14 cellular contexts compared by ENCODE assay signal in genomic region chr1:112841825-112842224, GRCh38.
DNase-seq lines count a peak whose midpoint lies in the region; ATAC-seq and TF ChIP-seq lines count a peak whose summit lies in the region.
"Had no signal": no experiment of that assay in that cellular context is flagged by ENCODE, and none has a peak within 500 bp of the region (broad histone marks: within the 10 kb centered on the region; RNA-seq: fewer than 3 reads in every experiment).

No MANE protein-coding gene starts in this region.

- no peak overlapping the region for H2AK5ac ChIP-seq in trophoblast cell (ENCODE audit: low read length)

- H3K27me3 Mint-ChIP-seq in central memory CD8-positive, alpha-beta T cell = peaks cover 14% of the 10 kb centered on the region

- H4K91ac ChIP-seq in trophoblast cell (ENCODE audit: low read depth, low read length) = no peak overlapping the region

- H3K4me1 ChIP-seq in DOHH2 (ENCODE audit: control insufficient read depth, low read length) = peaks cover 28% of the 10 kb centered on the region
- H3K4me1 ChIP-seq in trophoblast cell (ENCODE audit: control insufficient read depth in 1 of 2, insufficient read depth in 2 of 2, low read length in 2 of 2) = peaks cover 15 to 18% of the 10 kb centered on the region in 2 experiments
- H3K4me1 ChIP-seq in transverse colon = peaks cover 0 to 6% (median 2%) of the 10 kb centered on the region in 4 donors
- H3K4me1 ChIP-seq: breast epithelium, psoas muscle had no signal

- H4K8ac ChIP-seq in trophoblast cell (ENCODE audit: low read depth, low read length) = no peak overlapping the region

- H3K9me3 Mint-ChIP-seq in central memory CD8-positive, alpha-beta T cell = no peaks in the 10 kb centered on the region

- H3K18ac ChIP-seq in trophoblast cell (ENCODE audit: low read length) = peak overlapping the region; percentile 50

- H3K4me3 ChIP-seq in DOHH2 (ENCODE audit: low read length) = no peak overlapping the region
- H3K4me3 ChIP-seq in NB4 (ENCODE audit: low read depth, low read length) = no peak overlapping the region
- no peak overlapping the region for H3K4me3 ChIP-seq in trophoblast cell (ENCODE audit: low read depth, low read length)
- no peak overlapping the region for H3K4me3 ChIP-seq in transverse colon
- H3K4me3 ChIP-seq in WERI-Rb-1 (ENCODE audit: low read depth, low read length) = no peak overlapping the region
- H3K4me3 ChIP-seq: breast epithelium, psoas muscle had no signal

- H2BK12ac ChIP-seq in trophoblast cell (ENCODE audit: low read length) = no peak overlapping the region

- intact Hi-C loops in transverse colon (cut with DNase I; ENCODE audit: low total_unique reads) = no loop called here

- TF ChIP-seq POLR2A in NB4 (IDR thresholded peaks at IDR 0.05; ENCODE audit: extremely low read depth, insufficient read length) = no peak
- no peak for TF ChIP-seq POLR2A in transverse colon (IDR thresholded peaks at IDR 0.05)

- no peak overlapping the region for H3K4ac ChIP-seq in trophoblast cell (ENCODE audit: low read depth, low read length)

- in situ Hi-C loops in transverse colon (cut with MboI; ENCODE audit: low pct_ligation_motif_present in 1 of 4, low pct_unique_long_range_greater_than_20kb in 1 of 4, low sequenced_read_pairs in 3 of 4) = no loop called here

- peak; percentile 6 for ATAC-seq in central memory CD8-positive, alpha-beta T cell (replicated peaks; ENCODE audit: extremely low read depth, poor library complexity, severe bottlenecking)
- ATAC-seq: foreskin keratinocyte, psoas muscle had no signal

- H3K27ac Mint-ChIP-seq in central memory CD8-positive, alpha-beta T cell (ENCODE audit: low read depth) = no peak overlapping the region

- H3K4me2 ChIP-seq in DOHH2 (ENCODE audit: low read length) (peak overlapping the region; percentile 31), trophoblast cell (ENCODE audit: low read length) (no peak overlapping the region)

- H3K9me3 ChIP-seq in DOHH2 (ENCODE audit: control insufficient read depth, insufficient read depth, low read length) (no peaks in the 10 kb centered on the region), trophoblast cell (ENCODE audit: insufficient read depth, low read depth, low read length) (no peaks in the 10 kb centered on the region), transverse colon (no peaks in the 10 kb centered on the region), WERI-Rb-1 (ENCODE audit: severe bottlenecking) (no peaks in the 10 kb centered on the region)
- H3K9me3 ChIP-seq: breast epithelium, psoas muscle had no signal

- H3K27me3 ChIP-seq in DOHH2 (ENCODE audit: control insufficient read depth, low read length) = 0 out of 2 replicates have a peak, but pooled peaks cover 9% of the 10 kb centered on the region
- no peaks in the 10 kb centered on the region for H3K27me3 ChIP-seq in trophoblast cell (ENCODE audit: insufficient read depth, low read length)
- H3K27me3 ChIP-seq in transverse colon = no peaks in the 10 kb centered on the region
- H3K27me3 ChIP-seq in WERI-Rb-1 (ENCODE audit: insufficient read depth, low read depth, severe bottlenecking) = no peaks in the 10 kb centered on the region
- H3K27me3 ChIP-seq: breast epithelium, foreskin keratinocyte had no signal

- TF ChIP-seq EP300 in transverse colon (IDR thresholded peaks at IDR 0.05; ENCODE audit: low read depth) = no peak

- no peak overlapping the region for H2AFZ ChIP-seq in trophoblast cell (ENCODE audit: insufficient read depth, low read length, poor library complexity)

- DNase-seq in NB4 (ENCODE audit: low read depth) (peak; percentile 59), trophoblast cell (no peak), transverse colon (no peak), NCI-H524 (lab: John Stamatoyannopoulos, UW) (no peak), WERI-Rb-1 (no peak)
- no peak for DNase-seq in central memory CD8-positive, alpha-beta T cell (ENCODE audit: low spot score in 2 of 2)
- DNase-seq: activated effector memory CD4-positive, alpha-beta T cell treated with anti-CD3 and anti-CD28 coated beads, Interleukin-2, amount 50 U/mL, for 16 hours; foreskin keratinocyte; psoas muscle; stimulated activated CD8-positive, alpha-beta memory T cell treated with anti-CD3 and anti-CD28 coated beads, Interleukin-4, amount 100 ng/mL, for 48 hours; SW 1271 had no signal

- no CpG with 5 or more reads among the region's 10 CpGs for WGBS in trophoblast cell (ENCODE audit: extremely low coverage, insufficient coverage, insufficient read length)
- WGBS in transverse colon (ENCODE audit: low coverage in 1 of 2), 2 donors = 78 to 100% methylated on average over 1 to 10 of the region's 10 CpGs

- H3K79me1 ChIP-seq in trophoblast cell (ENCODE audit: low read length) = peaks cover 12% of the 10 kb centered on the region

- peaks cover 21% of the 10 kb centered on the region for H3K4me1 Mint-ChIP-seq in central memory CD8-positive, alpha-beta T cell

- no peak overlapping the region for H2BK5ac ChIP-seq in trophoblast cell (ENCODE audit: low read depth, low read length, poor library complexity)

- no peak for TF ChIP-seq CTCF in DOHH2 (IDR thresholded peaks at IDR 0.05; ENCODE audit: low read depth, low read length, poor library complexity, severe bottlenecking)
- no peak for TF ChIP-seq CTCF in NB4 (IDR thresholded peaks at IDR 0.05; ENCODE audit: low read depth, low read length)
- no peak for TF ChIP-seq CTCF in transverse colon (IDR thresholded peaks at IDR 0.05)
- TF ChIP-seq CTCF in WERI-Rb-1 (IDR thresholded peaks at IDR 0.05; ENCODE audit: low read depth, low read length) = no peak

- no peak overlapping the region for H2BK120ac ChIP-seq in trophoblast cell (ENCODE audit: insufficient read depth, low read length, poor library complexity)

- no peaks in the 10 kb centered on the region for H3F3A ChIP-seq in DOHH2 (ENCODE audit: control insufficient read depth, insufficient read depth)

- H3K27ac ChIP-seq in DOHH2 (ENCODE audit: low read depth, low read length) (no peak overlapping the region), trophoblast cell (ENCODE audit: low read depth, low read length) (no peak overlapping the region), transverse colon (no peak overlapping the region), WERI-Rb-1 (no peak overlapping the region)
- H3K27ac ChIP-seq: breast epithelium, epithelial cell of prostate, foreskin keratinocyte, psoas muscle had no signal

- H3K4me3 Mint-ChIP-seq in central memory CD8-positive, alpha-beta T cell = no peak overlapping the region

- H4K20me1 ChIP-seq in DOHH2 (ENCODE audit: control insufficient read depth, insufficient read depth, low read depth, low read length) = no peaks in the 10 kb centered on the region

- peaks cover 2% of the 10 kb centered on the region for H3K36me3 Mint-ChIP-seq in central memory CD8-positive, alpha-beta T cell (ENCODE audit: insufficient read depth)

- no peaks in the 10 kb centered on the region for H3K36me3 ChIP-seq in DOHH2 (ENCODE audit: control insufficient read depth, low read length)
- H3K36me3 ChIP-seq in trophoblast cell (ENCODE audit: control insufficient read depth in 1 of 2, insufficient read depth in 2 of 2, low read length in 2 of 2) = no peaks in the 10 kb centered on the region
- no peaks in the 10 kb centered on the region for H3K36me3 ChIP-seq in transverse colon
- no peaks in the 10 kb centered on the region for H3K36me3 ChIP-seq in WERI-Rb-1
- H3K36me3 ChIP-seq: breast epithelium had no signal

- no peak overlapping the region for H4K12ac ChIP-seq in trophoblast cell (ENCODE audit: low read depth, low read length)

- no peak overlapping the region for H3K23ac ChIP-seq in trophoblast cell (ENCODE audit: low read length)

- no peak overlapping the region for H3K14ac ChIP-seq in trophoblast cell (ENCODE audit: low read length)

- no peaks in the 10 kb centered on the region for H3K9me2 ChIP-seq in DOHH2 (replicated peaks; ENCODE audit: control insufficient read depth, low read length)

- H3K9ac ChIP-seq in trophoblast cell (ENCODE audit: low read length) = no peak overlapping the region

- H3K79me2 ChIP-seq in DOHH2 (ENCODE audit: control insufficient read depth, low read length) = no peaks in the 10 kb centered on the region
- H3K79me2 ChIP-seq in trophoblast cell (ENCODE audit: control insufficient read depth, insufficient read depth, low read length, poor library complexity) = no peaks in the 10 kb centered on the region
